Comparison of ENCODE assay signal across 1 cellular context in genomic region chr5:169629847-169630548, GRCh38.
TF ChIP-seq lines count a peak whose summit lies in the region.

No MANE protein-coding gene starts in this region.

TF ChIP-seq in GM12878, 131 proteins besides CTCF, POLR2A, EP300 and RAD21 (continued from another document):
- TF ChIP-seq MEF2A (IDR thresholded peaks at IDR 0.05; ENCODE audit: insufficient read depth, low read depth, low read length) (no peak), SMAD1 (IDR thresholded peaks at IDR 0.05; ENCODE audit: low read depth, partially characterized antibody) (no peak), PRDM15 (CRISPR knock-in tag; IDR thresholded peaks at IDR 0.05) (no peak), ETV6 (conservative IDR thresholded peaks at IDR 0.05 in 1 of 2, IDR thresholded peaks at IDR 0.05 in 1 of 2; ENCODE audit: borderline replicate concordance in 1 of 2, low read depth in 1 of 2) (no peak)
TF ChIP-seq in GM12878: peak in this region for 0.
